In genomic region chrX:150565551-150565950, GRCh38 we compare ENCODE assay signal across 20 cellular contexts. TPM values are rescaled to one million over a fixed set of nuclear protein-coding genes. Genes with fewer than 3 reads are reported as not detected.
DNase-seq lines count a peak whose midpoint lies in the region; ATAC-seq and TF ChIP-seq lines count a peak whose summit lies in the region.
"Had no signal": no experiment of that assay in that cellular context is flagged by ENCODE, and none has a peak within 500 bp of the region (broad histone marks: within the 10 kb centered on the region; RNA-seq: fewer than 3 reads in every experiment).

No MANE protein-coding gene starts in this region.

- no peak overlapping the region for H3K9ac ChIP-seq in H9 (ENCODE audit: extremely low read depth, insufficient read length, low read length)
- H3K9ac ChIP-seq in iPS-20b (ENCODE audit: low read depth, low read length) = peak overlapping the region; percentile 54; the same call in 1 of the 2 replicates
- H3K9ac ChIP-seq: BLaER1 had no signal

- no peak overlapping the region for H3K4me2 ChIP-seq in H9 (ENCODE audit: insufficient read depth, insufficient read length, low read length)
- H3K4me2 ChIP-seq: BLaER1 had no signal

- H2BK120ac ChIP-seq in H9 (ENCODE audit: low read depth, low read length, poor library complexity, severe bottlenecking) = no peak overlapping the region

- peaks cover 3% of the 10 kb centered on the region; the same call in 1 of the 2 replicates for H3K4me1 ChIP-seq in H9 (ENCODE audit: insufficient read depth, low read length)
- peaks cover 18% of the 10 kb centered on the region; the same call in 1 of the 2 replicates for H3K4me1 ChIP-seq in iPS-20b (ENCODE audit: insufficient read depth, low read length)
- peaks cover 11% of the 10 kb centered on the region for H3K4me1 ChIP-seq in CD4-positive, alpha-beta memory T cell (ENCODE audit: insufficient read depth, low read length)

- TF ChIP-seq CTCF in H9 (conservative IDR thresholded peaks at IDR 0.05) (no peak), WTC11 (IDR thresholded peaks at IDR 0.05) (no peak)

- CTCF ChIA-PET in WTC11 (lab: Charles Lee) = no interaction called here
- CTCF ChIA-PET in CD4-positive, alpha-beta memory T cell (lab: Charles Lee; ENCODE audit: partially characterized antibody) = interaction anchor here (1.4 kb wide), 1 partner anchor 19 kb away, joined by 4 read pairs; no protein-coding TSS in a partner anchor

- no peak overlapping the region for H3K4ac ChIP-seq in H9 (ENCODE audit: low read depth, low read length)

- peaks cover 0 to 8% (median 2%) of the 10 kb centered on the region in 3 experiments; a peak in 2 of 7 replicates for H3K36me3 Mint-ChIP-seq in H9 (ENCODE audit: insufficient read depth in 1 of 3, low read depth in 3 of 3)
- no peaks in the 10 kb centered on the region for H3K36me3 Mint-ChIP-seq in WTC11
- H3K36me3 Mint-ChIP-seq in CD4-positive, alpha-beta memory T cell = peaks cover 0 to 2% of the 10 kb centered on the region in 2 donors
- H3K36me3 Mint-ChIP-seq: CD4-positive, CD25-positive, alpha-beta regulatory T cell had no signal

- H3K79me2 ChIP-seq in H9 (ENCODE audit: insufficient read depth, low read length) = no peaks in the 10 kb centered on the region

- no peaks in the 10 kb centered on the region for H3K27me3 ChIP-seq in H9 (ENCODE audit: insufficient read depth, low read length)
- peaks cover 10% of the 10 kb centered on the region; the same call in 1 of the 2 replicates for H3K27me3 ChIP-seq in iPS-20b (ENCODE audit: insufficient read depth, low read length)
- H3K27me3 ChIP-seq in CD4-positive, alpha-beta memory T cell (ENCODE audit: insufficient read depth, low read length) = no peaks in the 10 kb centered on the region
- H3K27me3 ChIP-seq: BLaER1 had no signal

- H2AFZ ChIP-seq in H9 (ENCODE audit: low read length) = no peak overlapping the region

- H3K36me3 ChIP-seq in iPS-20b (ENCODE audit: insufficient read depth, low read depth, low read length) = no peaks in the 10 kb centered on the region
- no peaks in the 10 kb centered on the region for H3K36me3 ChIP-seq in CD4-positive, alpha-beta memory T cell (ENCODE audit: insufficient read depth, low read length)
- H3K36me3 ChIP-seq: BLaER1 had no signal

- peaks cover 5% of the 10 kb centered on the region for H3K23me2 ChIP-seq in H9 (ENCODE audit: insufficient read length, low read depth, low read length, poor library complexity, severe bottlenecking)

- H3K4me3 Mint-ChIP-seq in H9 (no peak overlapping the region; a peak in 2 of 5 replicates), WTC11 (no peak overlapping the region)
- no peak overlapping the region for H3K4me3 Mint-ChIP-seq in CD4-positive, alpha-beta memory T cell
- H3K4me3 Mint-ChIP-seq: HFFc6 had no signal

- no peaks in the 10 kb centered on the region for H4K20me1 ChIP-seq in H9 (ENCODE audit: control insufficient read depth, insufficient read depth, insufficient read length)
- H4K20me1 ChIP-seq: BLaER1 had no signal

- intact Hi-C loops in CD4-positive, alpha-beta memory T cell (cut with micrococcal nuclease) = loop anchor here (5.0 kb wide), 1 partner anchor 332 kb away; the partner anchor contains the start of gene CD99L2

- POLR2A ChIA-PET in WTC11 (lab: Charles Lee) = no interaction called here
- POLR2A ChIA-PET in CD4-positive, alpha-beta memory T cell (lab: Charles Lee; ENCODE audit: partially characterized antibody) = no interaction called here

- H3K27ac ChIP-seq in H9 (ENCODE audit: insufficient read length, low read depth, low read length) (no peak overlapping the region), iPS-20b (ENCODE audit: low read length) (no peak overlapping the region)
- H3K27ac ChIP-seq in CD4-positive, alpha-beta memory T cell (ENCODE audit: low read depth, low read length) = no peak overlapping the region
- H3K27ac ChIP-seq: BLaER1 had no signal

- H2BK5ac ChIP-seq in H9 (ENCODE audit: insufficient read length, low read length) = no peak overlapping the region

- H2BK15ac ChIP-seq in H9 (ENCODE audit: low read depth, low read length) = no peak overlapping the region

- DNase-seq in ELF-1 (ENCODE audit: low read depth, low spot score) (peak; percentile 72), H9 (peak; percentile 69), WTC11 (ENCODE audit: low spot score) (no peak), NCI-H128 (lab: John Stamatoyannopoulos, UW; ENCODE audit: unreplicated experiment) (no peak), G401 (ENCODE audit: low spot score) (no peak)
- DNase-seq in CD4-positive, alpha-beta memory T cell = no peak
- DNase-seq: CD4-positive, CD25-positive, alpha-beta regulatory T cell; HFFc6; Karpas-422; NCI-H1092; NCI-H1436; NCI-H187; NCI-H2081 treated with DMSO at 0.1 percent for 48 hours; NCI-H2171; NCI-H226; NCI-H510A treated with DMSO at 0.1 percent for 48 hours; NCI-H774 had no signal

- no peak overlapping the region for H3K23ac ChIP-seq in H9 (ENCODE audit: insufficient read length, low read depth, low read length)

- H3K4me3 ChIP-seq in iPS-20b (ENCODE audit: low read length) = no peak overlapping the region
- H3K4me3 ChIP-seq in CD4-positive, alpha-beta memory T cell (ENCODE audit: low read length in 2 of 2) = no peak overlapping the region
- H3K4me3 ChIP-seq: BLaER1 had no signal

- in situ Hi-C loops in G401 (cut with HindIII; ENCODE audit: low sequenced_read_pairs) = no loop called here

- H2BK20ac ChIP-seq in H9 (ENCODE audit: low read depth, low read length, poor library complexity, severe bottlenecking) = no peak overlapping the region

- H3T11ph ChIP-seq in H9 (ENCODE audit: low read length) = no peak overlapping the region

- peaks cover 66 to 71% of the 10 kb centered on the region in 2 experiments for H3K9me3 Mint-ChIP-seq in H9
- no peaks in the 10 kb centered on the region for H3K9me3 Mint-ChIP-seq in WTC11
- no peaks in the 10 kb centered on the region for H3K9me3 Mint-ChIP-seq in CD4-positive, alpha-beta memory T cell
- H3K9me3 Mint-ChIP-seq: CD4-positive, CD25-positive, alpha-beta regulatory T cell; HFFc6 had no signal

- H3K14ac ChIP-seq in H9 (ENCODE audit: insufficient read depth, low read length) = peak overlapping the region; percentile 68; the same call in 1 of the 2 replicates

- no peak overlapping the region for H4K5ac ChIP-seq in H9 (ENCODE audit: insufficient read length, low read depth, low read length)

- H2BK12ac ChIP-seq in H9 (ENCODE audit: insufficient read length, low read depth, low read length) = no peak overlapping the region

- H3K4me1 Mint-ChIP-seq in H9 (peaks cover 18 to 31% of the 10 kb centered on the region in 2 experiments), WTC11 (peaks cover 35% of the 10 kb centered on the region)
- H3K4me1 Mint-ChIP-seq in CD4-positive, alpha-beta memory T cell = peaks cover 7 to 19% (median 12%) of the 10 kb centered on the region in 4 donors

- ATAC-seq in WTC11 = peak; percentile 17
- ATAC-seq: SK-N-SH treated with all-trans-retinoic acid at 6 μM for 48 hours had no signal

- peak overlapping the region; percentile 83 for H3K18ac ChIP-seq in H9 (ENCODE audit: insufficient read length, low read depth, low read length)

- H3K27me3 Mint-ChIP-seq in H9 (ENCODE audit: low read depth) (peaks cover 13% of the 10 kb centered on the region), WTC11 (ENCODE audit: low read depth) (peaks cover 10% of the 10 kb centered on the region)
- H3K27me3 Mint-ChIP-seq in CD4-positive, alpha-beta memory T cell = no peaks in the 10 kb centered on the region

- H4K91ac ChIP-seq in H9 (ENCODE audit: insufficient read length, low read depth, low read length) = no peak overlapping the region

- peaks cover 3% of the 10 kb centered on the region for H3K79me1 ChIP-seq in H9 (ENCODE audit: insufficient read depth, low read depth, low read length, poor library complexity, severe bottlenecking)

- H4K8ac ChIP-seq in H9 (replicated peaks; ENCODE audit: insufficient read length, low read depth, low read length) = no peak overlapping the region

- no peaks in the 10 kb centered on the region for H3K9me3 ChIP-seq in H9 (ENCODE audit: control insufficient read depth, low read depth, low read length)
- H3K9me3 ChIP-seq in iPS-20b (ENCODE audit: insufficient read depth, low read depth, low read length) = no peaks in the 10 kb centered on the region
- H3K9me3 ChIP-seq in CD4-positive, alpha-beta memory T cell (ENCODE audit: control insufficient read depth in 1 of 2, low read length in 2 of 2) = no peaks in the 10 kb centered on the region
- H3K9me3 ChIP-seq: BLaER1 had no signal

- no CpG with 5 or more reads among the region's 5 CpGs for WGBS in H9 (ENCODE audit: extremely low coverage, insufficient read length, low lambda C conversion rate)

- no peak overlapping the region for H3K56ac ChIP-seq in H9 (ENCODE audit: insufficient read length, low read depth, low read length)

- H3K27ac Mint-ChIP-seq in H9 (peak overlapping the region in 2 of 3 experiments; percentile 82 to 84; a peak in 3 of 7 replicates), WTC11 (peak overlapping the region; percentile 63; the same call in 1 of the 2 replicates)
- H3K27ac Mint-ChIP-seq in CD4-positive, alpha-beta memory T cell = no peak overlapping the region
- H3K27ac Mint-ChIP-seq: HFFc6 had no signal

- H2AK5ac ChIP-seq in H9 (ENCODE audit: insufficient read length, low read length) = no peak overlapping the region

RNA-seq across cellular contexts. Expression of gene MTM1, which starts 2.9 kb away (rescaled TPM):
- total RNA-seq in H9 (2021) (4.8 and 6.4 TPM in 2 replicates), WTC11 (2021) (7.6 to 10.4 TPM (median 8.6 TPM) in 3 replicates)
- 10 to 100 TPM; 37.7 to 38.5 TPM for total RNA-seq in CD4-positive, alpha-beta memory T cell
- polyA plus RNA-seq in CD4-positive, alpha-beta memory T cell = 10 to 100 TPM; 27.3 to 32.5 TPM
- 4.1 and 9.4 TPM in 2 replicates for total RNA-seq in G401 (2014; rRNA removed; shearing (Covaris generic))

Comparison
In these comparisons a context has a peak if more than half of its experiments do, and no peak if none do; other contexts are left out.
1. DNase-seq: peak in ELF-1 (single experiment) and H9 (single experiment); none in WTC11 (single experiment), NCI-H128 (single experiment), CD4-positive, alpha-beta memory T cell (0 of 5) and G401 (single experiment).
2. H3K27ac Mint-ChIP-seq: peak in H9 (2 of 3) and WTC11 (single experiment); none in CD4-positive, alpha-beta memory T cell (0 of 7).